Comparison of ENCODE assay signal across 19 cellular contexts in genomic region chr1:37606481-37607263, GRCh38. TPM values are rescaled to one million over a fixed set of nuclear protein-coding genes. Genes with fewer than 3 reads are reported as not detected.
DNase-seq lines count a peak whose midpoint lies in the region; ATAC-seq and TF ChIP-seq lines count a peak whose summit lies in the region.
"Had no signal": no experiment of that assay in that cellular context is flagged by ENCODE, and none has a peak within 500 bp of the region (broad histone marks: within the 10 kb centered on the region; RNA-seq: fewer than 3 reads in every experiment).

No MANE protein-coding gene starts in this region.

- H2BK15ac ChIP-seq in IMR-90 (ENCODE audit: low read depth, low read length): no peak overlapping the region

- dilution Hi-C loops in IMR-90 (cut with HindIII; ENCODE audit: low sequenced_read_pairs, unreplicated experiment): no loop called here

- no peak overlapping the region for H3K4me3 Mint-ChIP-seq in activated CD8-positive, alpha-beta memory T cell treated with anti-CD3 and anti-CD28 coated beads, Interleukin-2, amount 10 ng/mL, durations not matched to agents 7 days and 5 days
- H3K4me3 Mint-ChIP-seq: central memory CD8-positive, alpha-beta T cell; neural progenitor cell had no signal

- peak overlapping the region; percentile 42; the same call in 1 of the 2 replicates for H3K4me2 ChIP-seq in IMR-90 (ENCODE audit: low read depth, low read length)
- H3K4me2 ChIP-seq: neural progenitor cell had no signal

- H3K9me1 ChIP-seq in IMR-90 (ENCODE audit: insufficient read depth, low read length): no peaks in the 10 kb centered on the region

- H2BK20ac ChIP-seq in IMR-90 (ENCODE audit: low read depth, low read length): no peak overlapping the region

- no peak overlapping the region for H4K5ac ChIP-seq in IMR-90 (ENCODE audit: low read depth, low read length)

- no peak overlapping the region for H3K9ac ChIP-seq in IMR-90 (ENCODE audit: low read depth, low read length)
- H3K9ac ChIP-seq: neural progenitor cell had no signal

- no peak for TF ChIP-seq RAD21 in IMR-90 (IDR thresholded peaks at IDR 0.05; ENCODE audit: low read length)

- BruUV-seq in IMR-90 (replicated peaks; lab: Mats Ljungman, UMichigan): no TSS peak

- no peak overlapping the region for H3K18ac ChIP-seq in IMR-90 (ENCODE audit: low read depth, low read length)

- H2BK5ac ChIP-seq in IMR-90 (ENCODE audit: low read depth, low read length, poor library complexity, severe bottlenecking): no peak overlapping the region

- DNase-seq in AG04449 (ENCODE audit: low read depth, low spot score) (peak; percentile 16), IMR-90 (peak; percentile 25), choroid plexus epithelial cell (ENCODE audit: low read depth) (peak; percentile 62), lung (ENCODE audit: low spot score) (no peak), HEK293T (ENCODE audit: extremely low spot score) (no peak), DMS79 treated with DMSO at 0.1 percent for 48 hours (lab: John Stamatoyannopoulos, UW) (no peak)
- DNase-seq in activated CD8-positive, alpha-beta memory T cell treated with anti-CD3 and anti-CD28 coated beads, Interleukin-2, amount 10 ng/mL, durations not matched to agents 7 days and 5 days: no peak
- DNase-seq: activated CD4-positive, alpha-beta T cell treated with anti-CD3 and anti-CD28 coated beads, Interleukin-2, amount 50 U/mL, for 4 hours; head of caudate nucleus; Kasumi-1; NCI-H187; NCI-H526; right lobe of liver; stimulated activated CD4-positive, alpha-beta T cell treated with anti-CD3 and anti-CD28 coated beads, Interleukin-2, amount 100 ng/mL, for 24 hours had no signal

- H3K4me3 ChIP-seq in AG04449 (ENCODE audit: low read depth, low read length) (no peak overlapping the region), IMR-90 (ENCODE audit: insufficient read depth, low read depth, low read length) (no peak overlapping the region), choroid plexus epithelial cell (ENCODE audit: low read depth, low read length) (no peak overlapping the region), lung (no peak overlapping the region)
- H3K4me3 ChIP-seq: neural progenitor cell, right lobe of liver had no signal

- no peak for TF ChIP-seq CTCF in AG04449 (IDR thresholded peaks at IDR 0.05; ENCODE audit: insufficient read depth, low read length, missing control alignments)
- no peak for TF ChIP-seq CTCF in IMR-90 (conservative IDR thresholded peaks at IDR 0.05; ENCODE audit: low read depth, low read length)
- TF ChIP-seq CTCF in choroid plexus epithelial cell (conservative IDR thresholded peaks at IDR 0.05; ENCODE audit: low read depth, low read length): no peak
- no peak for TF ChIP-seq CTCF in lung (IDR thresholded peaks at IDR 0.05; ENCODE audit: control extremely low read depth, extremely low read depth)

- H4K20me1 ChIP-seq in IMR-90 (ENCODE audit: insufficient read depth, low read length): no peaks in the 10 kb centered on the region

- H3K9me3 ChIP-seq in IMR-90 (ENCODE audit: control insufficient read depth, insufficient read depth, low read length) (no peaks in the 10 kb centered on the region), lung (ENCODE audit: control insufficient read depth in 2 of 2, insufficient read depth in 1 of 2, low read length in 1 of 2) (no peaks in the 10 kb centered on the region)
- H3K9me3 ChIP-seq: right lobe of liver had no signal

- H3K27me3 Mint-ChIP-seq in activated CD8-positive, alpha-beta memory T cell treated with anti-CD3 and anti-CD28 coated beads, Interleukin-2, amount 10 ng/mL, durations not matched to agents 7 days and 5 days: peaks cover 7% of the 10 kb centered on the region

- intact Hi-C loops in IMR-90 (cut with micrococcal nuclease): loop anchor here (10.0 kb wide), 1 partner anchor 198 kb away; the partner anchor contains the start of genes C1orf122 and YRDC

- CTCF ChIA-PET in AG04449 (lab: Yijun Ruan, JAX): interaction anchor here (1.1 to 14.5 kb wide), 4 partner anchors 7 to 72 kb away, joined by 3 to 382 read pairs (median 6); partner anchors contain the start of gene GNL2
- CTCF ChIA-PET in IMR-90 (lab: Yijun Ruan, JAX): interaction anchor here (0.7 to 1.5 kb wide), 3 partner anchors 11 to 75 kb away, joined by 3 to 5 read pairs (median 3); partner anchors contain the start of gene GNL2
- CTCF ChIA-PET in HEK293T (lab: Yijun Ruan, JAX): no interaction called here
- CTCF ChIA-PET in activated CD8-positive, alpha-beta memory T cell treated with anti-CD3 and anti-CD28 coated beads, Interleukin-2, amount 10 ng/mL, durations not matched to agents 7 days and 5 days (lab: Charles Lee): interaction anchor here (1.1 kb wide), 1 partner anchor 75 kb away, joined by 4 read pairs; no protein-coding TSS in a partner anchor

- no peak overlapping the region for H3K23ac ChIP-seq in IMR-90 (ENCODE audit: low read depth, low read length)

- H2AFZ ChIP-seq in IMR-90 (replicated peaks; ENCODE audit: low read length, poor library complexity): peak overlapping the region; percentile 55
- H2AFZ ChIP-seq: neural progenitor cell had no signal

- H3K4me1 ChIP-seq in IMR-90 (ENCODE audit: control insufficient read depth, insufficient read depth, low read length) (peaks cover 3% of the 10 kb centered on the region; the same call in 1 of the 2 replicates), lung (ENCODE audit: control insufficient read depth in 2 of 2, insufficient read depth in 2 of 2, low read length in 2 of 2) (no peaks in the 10 kb centered on the region)
- H3K4me1 ChIP-seq: neural progenitor cell, right lobe of liver had no signal

- H3K36me3 ChIP-seq in IMR-90 (ENCODE audit: control insufficient read depth, insufficient read depth, low read length): no peaks in the 10 kb centered on the region
- H3K36me3 ChIP-seq in lung (ENCODE audit: control insufficient read depth in 2 of 2, insufficient read depth in 2 of 2, low read length in 2 of 2): no peaks in the 10 kb centered on the region
- H3K36me3 ChIP-seq: neural progenitor cell, right lobe of liver had no signal

- 48% methylated on average over 9 of the region's 15 CpGs; no CpG with 5 or more reads in 1 of the 2 experiments for WGBS in IMR-90 (ENCODE audit: extremely low coverage in 2 of 2, insufficient read length in 1 of 2), 2 experiments
- 65 to 69% methylated on average over 15 of the region's 15 CpGs for WGBS in lung, 2 donors

- H3K4me1 Mint-ChIP-seq in activated CD8-positive, alpha-beta memory T cell treated with anti-CD3 and anti-CD28 coated beads, Interleukin-2, amount 10 ng/mL, durations not matched to agents 7 days and 5 days: peaks cover 2% of the 10 kb centered on the region

- no peak overlapping the region for H2BK120ac ChIP-seq in IMR-90 (ENCODE audit: low read depth, low read length)

- no peak overlapping the region for H4K8ac ChIP-seq in IMR-90 (ENCODE audit: low read depth in 2 of 2, low read length in 2 of 2)

- no peak overlapping the region for H3K27ac Mint-ChIP-seq in activated CD8-positive, alpha-beta memory T cell treated with anti-CD3 and anti-CD28 coated beads, Interleukin-2, amount 10 ng/mL, durations not matched to agents 7 days and 5 days

- H3K27ac ChIP-seq in IMR-90 (ENCODE audit: insufficient read depth, low read length): no peak overlapping the region
- peak overlapping the region in 1 of 2 donors; percentile 32 for H3K27ac ChIP-seq in lung (ENCODE audit: low read depth in 1 of 2, low read length in 1 of 2)
- H3K27ac ChIP-seq: neural progenitor cell, right lobe of liver had no signal

- H3K27me3 ChIP-seq in IMR-90 (ENCODE audit: control insufficient read depth, insufficient read depth, low read length) (peaks cover 30% of the 10 kb centered on the region), lung (ENCODE audit: control insufficient read depth, insufficient read depth) (no peaks in the 10 kb centered on the region)
- H3K27me3 ChIP-seq: right lobe of liver had no signal

- H3K14ac ChIP-seq in IMR-90 (replicated peaks; ENCODE audit: low read depth, low read length): no peak overlapping the region

- no peak overlapping the region for H2AK9ac ChIP-seq in IMR-90 (replicated peaks; ENCODE audit: low read depth, low read length, poor library complexity)

- no peak for TF ChIP-seq POLR2A in IMR-90 (IDR thresholded peaks at IDR 0.05; ENCODE audit: low read depth, low read length)

- POLR2A ChIA-PET in AG04449 (lab: Yijun Ruan, JAX) (no interaction called here), IMR-90 (lab: Charles Lee; ENCODE audit: unreplicated experiment) (no interaction called here), HEK293T (lab: Yijun Ruan, JAX) (interaction anchor here (0.9 to 2.1 kb wide), 4 partner anchors 9 to 198 kb away, joined by 3 to 6 read pairs (median 4); a partner anchor contains a TSS)

- H4K91ac ChIP-seq in IMR-90 (ENCODE audit: insufficient read depth, low read depth, low read length): no peak overlapping the region

- in situ Hi-C loops in IMR-90 (cut with MboI; ENCODE audit: low sequenced_read_pairs): loop anchor here (5.0 to 25.0 kb wide), 2 partner anchors 66 to 1206 kb away; no protein-coding TSS in a partner anchor

- H3K56ac ChIP-seq in IMR-90 (ENCODE audit: extremely low read depth, insufficient read depth, low read length): no peak overlapping the region

- no peak overlapping the region for H2AK5ac ChIP-seq in IMR-90 (ENCODE audit: low read depth, low read length)

- H3K9me3 Mint-ChIP-seq in activated CD8-positive, alpha-beta memory T cell treated with anti-CD3 and anti-CD28 coated beads, Interleukin-2, amount 10 ng/mL, durations not matched to agents 7 days and 5 days (ENCODE audit: low read depth): no peaks in the 10 kb centered on the region
- H3K9me3 Mint-ChIP-seq: central memory CD8-positive, alpha-beta T cell; neural progenitor cell had no signal

- H3K79me1 ChIP-seq in IMR-90 (ENCODE audit: low read depth in 1 of 2, low read length in 2 of 2): no peaks in the 10 kb centered on the region

- ATAC-seq in IMR-90 (ENCODE audit: low read depth) (peak; percentile 64), lung (ENCODE audit: insufficient read depth, low FRiP score) (peak; percentile 39), HG02571 (IDR thresholded peaks at IDR 0.05; ENCODE audit: unreplicated experiment) (no peak)
- ATAC-seq in activated CD8-positive, alpha-beta memory T cell treated with anti-CD3 and anti-CD28 coated beads, Interleukin-2, amount 10 ng/mL, durations not matched to agents 7 days and 5 days: no peak
- ATAC-seq: SK-N-SH treated with all-trans-retinoic acid at 6 μM for 48 hours had no signal

- H3K4ac ChIP-seq in IMR-90 (ENCODE audit: low read depth, low read length): no peak overlapping the region

- no peaks in the 10 kb centered on the region for H3K36me3 Mint-ChIP-seq in activated CD8-positive, alpha-beta memory T cell treated with anti-CD3 and anti-CD28 coated beads, Interleukin-2, amount 10 ng/mL, durations not matched to agents 7 days and 5 days
- H3K36me3 Mint-ChIP-seq: neural progenitor cell had no signal

RNA-seq across cellular contexts. Expression of gene GNL2, which starts 10.9 kb away (rescaled TPM):
- total RNA-seq in IMR-90 (2012; rRNA removed) (77.4 and 90.3 TPM in 2 replicates), lung (10 to 100 TPM; 41.1 to 47.5 TPM)
- polyA plus RNA-seq in IMR-90 (2012; rRNA removed) (42.9 and 49.4 TPM in 2 replicates), lung (100 to 1,000 TPM in 1 of 2 donors, 10 to 100 TPM in 1; 39.3 to 148 TPM)
- 5.1 and 7.4 TPM in 2 replicates for polyA plus RNA-seq in IMR-90 (2012; cell fraction: cytosol; rRNA removed)
- 39.3 and 88.3 TPM in 2 replicates for polyA plus RNA-seq in IMR-90 (2012; cell fraction: nucleus; rRNA removed; ENCODE audit: low replicate concordance)
- 10 to 100 TPM; 55.4 to 73.6 TPM for total RNA-seq in activated CD8-positive, alpha-beta memory T cell treated with anti-CD3 and anti-CD28 coated beads, Interleukin-2, amount 10 ng/mL, durations not matched to agents 7 days and 5 days

RNA-seq across cellular contexts. Expression of gene RSPO1, which starts 28.0 kb away (rescaled TPM):
- total RNA-seq in IMR-90 (2012; rRNA removed) (not detected in 2 replicates), lung (1 to 10 TPM in 1 of 2 donors, under 1 TPM in 1; 0.43 to 1.7 TPM)
- polyA plus RNA-seq in IMR-90 (2012; rRNA removed) (not detected in 2 replicates), lung (1 to 10 TPM in 1 of 2 donors, under 1 TPM in 1; 0.93 to 1.4 TPM)
- polyA plus RNA-seq in IMR-90 (2012; cell fraction: cytosol; rRNA removed): not detected in 2 replicates
- polyA plus RNA-seq in IMR-90 (2012; cell fraction: nucleus; rRNA removed; ENCODE audit: low replicate concordance): not detected in 2 replicates
- not detected for total RNA-seq in activated CD8-positive, alpha-beta memory T cell treated with anti-CD3 and anti-CD28 coated beads, Interleukin-2, amount 10 ng/mL, durations not matched to agents 7 days and 5 days
- total RNA-seq: A673, right lobe of liver had no signal

RNA-seq across cellular contexts. Expression of gene DNALI1, which starts 49.9 kb away (rescaled TPM):
- total RNA-seq in IMR-90 (2012; rRNA removed): 8.1 and 9.1 TPM in 2 replicates
- 9.1 and 10.1 TPM in 2 replicates for polyA plus RNA-seq in IMR-90 (2012; rRNA removed)
- 5.5 and 6.6 TPM in 2 replicates for polyA plus RNA-seq in IMR-90 (2012; cell fraction: cytosol; rRNA removed)
- polyA plus RNA-seq in IMR-90 (2012; cell fraction: nucleus; rRNA removed; ENCODE audit: low replicate concordance): 11.5 and 20.3 TPM in 2 replicates
- 10 to 100 TPM; 20.8 to 48.5 TPM for total RNA-seq in lung
- 10 to 100 TPM; 17.8 to 31.2 TPM for polyA plus RNA-seq in lung
- under 1 TPM; 0.26 to 0.30 TPM for total RNA-seq in activated CD8-positive, alpha-beta memory T cell treated with anti-CD3 and anti-CD28 coated beads, Interleukin-2, amount 10 ng/mL, durations not matched to agents 7 days and 5 days

RNA-seq across cellular contexts. Expression of gene SNIP1, which starts 52.6 kb away (rescaled TPM):
- total RNA-seq in IMR-90 (2012; rRNA removed) (11.3 and 13.9 TPM in 2 replicates), lung (10 to 100 TPM; 14.2 to 22.4 TPM)
- polyA plus RNA-seq in IMR-90 (2012; rRNA removed) (6.8 and 7.7 TPM in 2 replicates), lung (1 to 10 TPM; 4.5 to 5.4 TPM)
- 6.9 and 9.1 TPM in 2 replicates for polyA plus RNA-seq in IMR-90 (2012; cell fraction: cytosol; rRNA removed)
- 5.5 and 12.0 TPM in 2 replicates for polyA plus RNA-seq in IMR-90 (2012; cell fraction: nucleus; rRNA removed; ENCODE audit: low replicate concordance)
- total RNA-seq in activated CD8-positive, alpha-beta memory T cell treated with anti-CD3 and anti-CD28 coated beads, Interleukin-2, amount 10 ng/mL, durations not matched to agents 7 days and 5 days: 10 to 100 TPM; 28.4 to 29.4 TPM

Comparison
In these comparisons a context has a peak if more than half of its experiments do, and no peak if none do; other contexts are left out.
1. DNase-seq: peak in AG04449 (single experiment), IMR-90 (single experiment) and choroid plexus epithelial cell (single experiment); none in lung (single experiment), HEK293T (single experiment), activated CD8-positive, alpha-beta memory T cell treated with anti-CD3 and anti-CD28 coated beads, Interleukin-2, amount 10 ng/mL, durations not matched to agents 7 days and 5 days (single experiment) and DMS79 treated with DMSO at 0.1 percent for 48 hours (single experiment).
2. ATAC-seq: peak in IMR-90 (single experiment) and lung (single experiment); none in activated CD8-positive, alpha-beta memory T cell treated with anti-CD3 and anti-CD28 coated beads, Interleukin-2, amount 10 ng/mL, durations not matched to agents 7 days and 5 days (single experiment) and HG02571 (single experiment).